ENCODE assay signal across 38 cellular contexts in genomic region chr3:128435561-128435960, GRCh38. TPM values are rescaled to one million over a fixed set of nuclear protein-coding genes. Genes with fewer than 3 reads are reported as not detected.
"Had no signal": no experiment of that assay in that cellular context is flagged by ENCODE, and none has a peak within 500 bp of the region (broad histone marks: within the 10 kb centered on the region; RNA-seq: fewer than 3 reads in every experiment).

No MANE protein-coding gene starts in this region.

- H3K27ac Mint-ChIP-seq: activated CD4-positive, alpha-beta memory T cell treated with anti-CD3 and anti-CD28 coated beads for 36 hours; activated CD4-positive, alpha-beta T cell treated with anti-CD3 and anti-CD28 coated beads, Interleukin-2, amount 10 ng/mL, durations not matched to agents 24 days and 14 days; activated naive CD4-positive, alpha-beta T cell treated with anti-CD3 and anti-CD28 coated beads for 36 hours; activated naive CD8-positive, alpha-beta T cell treated with anti-CD3 and anti-CD28 coated beads for 36 hours; activated T-helper 1 cell treated with anti-CD3 and anti-CD28 coated beads, Interleukin-12 subunit alpha, Interleukin-12 subunit beta, Interleukin-2, Interleukin-4 antibody, amounts not matched to agents 30 ng/mL and 10 ng/mL and 1 ng/mL, durations not matched to agents 14 hours and 24 hours and 36 hours; immature natural killer cell; T-helper 17 cell had no signal

- H3K36me3 ChIP-seq: ascending aorta, brain microvascular endothelial cell, left lung, lower lobe of right lung, neutrophil, ovary, right atrium auricular region, thoracic aorta, upper lobe of left lung had no signal

- H3K4me3 ChIP-seq: ascending aorta, left lung, lower lobe of right lung, ovary, right atrium auricular region, thoracic aorta, upper lobe of left lung had no signal

- H3K36me3 Mint-ChIP-seq: activated CD4-positive, alpha-beta memory T cell treated with anti-CD3 and anti-CD28 coated beads for 36 hours; activated naive CD8-positive, alpha-beta T cell treated with anti-CD3 and anti-CD28 coated beads for 36 hours had no signal

- H3K4me3 Mint-ChIP-seq: activated CD4-positive, alpha-beta memory T cell treated with anti-CD3 and anti-CD28 coated beads for 36 hours; activated CD4-positive, alpha-beta T cell treated with anti-CD3 and anti-CD28 coated beads, Interleukin-2, amount 10 ng/mL, durations not matched to agents 24 days and 14 days; activated naive CD4-positive, alpha-beta T cell treated with anti-CD3 and anti-CD28 coated beads for 36 hours; activated naive CD8-positive, alpha-beta T cell treated with anti-CD3 and anti-CD28 coated beads for 36 hours; activated T-helper 1 cell treated with anti-CD3 and anti-CD28 coated beads, Interleukin-12 subunit alpha, Interleukin-12 subunit beta, Interleukin-2, Interleukin-4 antibody, amounts not matched to agents 30 ng/mL and 10 ng/mL and 1 ng/mL, durations not matched to agents 14 hours and 24 hours and 36 hours; immature natural killer cell; nephron; T-helper 17 cell had no signal

- ATAC-seq: left lung, lower lobe of right lung, T-helper 17 cell had no signal

- H3K9me3 ChIP-seq: ascending aorta, left lung, lower lobe of right lung, neutrophil, ovary, right atrium auricular region, thoracic aorta, upper lobe of left lung had no signal

- H3K9me3 Mint-ChIP-seq: activated CD4-positive, alpha-beta memory T cell treated with anti-CD3 and anti-CD28 coated beads for 36 hours; activated CD4-positive, alpha-beta T cell treated with anti-CD3 and anti-CD28 coated beads, Interleukin-2, amount 10 ng/mL, durations not matched to agents 24 days and 14 days; activated naive CD4-positive, alpha-beta T cell treated with anti-CD3 and anti-CD28 coated beads for 36 hours; activated naive CD8-positive, alpha-beta T cell treated with anti-CD3 and anti-CD28 coated beads for 36 hours; activated T-helper 1 cell treated with anti-CD3 and anti-CD28 coated beads, Interleukin-12 subunit alpha, Interleukin-12 subunit beta, Interleukin-2, Interleukin-4 antibody, amounts not matched to agents 30 ng/mL and 10 ng/mL and 1 ng/mL, durations not matched to agents 14 hours and 24 hours and 36 hours; immature natural killer cell; nephron had no signal

- H3K27ac ChIP-seq: ascending aorta, brain microvascular endothelial cell, left lung, lower lobe of right lung, neutrophil, ovary, right atrium auricular region, thoracic aorta, upper lobe of left lung had no signal

- DNase-seq: activated CD4-positive, alpha-beta memory T cell treated with anti-CD3 and anti-CD28 coated beads for 36 hours; activated CD4-positive, alpha-beta T cell treated with anti-CD3 and anti-CD28 coated beads, Interleukin-2, amount 10 ng/mL, durations not matched to agents 24 days and 14 days; activated CD4-positive, CD25-positive, alpha-beta regulatory T cell treated with anti-CD3 and anti-CD28 coated beads, Interleukin-2, amount 50 U/mL, for 72 hours; activated CD8-positive, alpha-beta memory T cell treated with anti-CD3 and anti-CD28 coated beads, Interleukin-2, amount 50 U/mL, for 4 hours; activated effector memory CD4-positive, alpha-beta T cell treated with anti-CD3 and anti-CD28 coated beads, Interleukin-2, amount 50 U/mL, for 16 hours; activated naive CD4-positive, alpha-beta T cell treated with anti-CD3 and anti-CD28 coated beads for 36 hours; activated naive CD8-positive, alpha-beta T cell treated with anti-CD3 and anti-CD28 coated beads for 36 hours; activated T-cell treated with anti-CD3 and anti-CD28 coated beads, Interleukin-2, amount 50 U/mL, for 1 hour; brain microvascular endothelial cell; cortex of kidney; head of caudate nucleus; hypothalamus; immature natural killer cell; lower lobe of right lung; ovary; stimulated activated CD4-positive, alpha-beta T cell treated with anti-CD3 and anti-CD28 coated beads, Interleukin-15, amount 100 ng/mL, for 24 hours; stimulated activated CD4-positive, alpha-beta T cell treated with anti-CD3 and anti-CD28 coated beads, Interleukin-2, amount 100 ng/mL, for 24 hours; stimulated activated naive CD4-positive, alpha-beta T cell treated with Interleukin-2 at 50 U/mL for 16 hours; T-helper 17 cell; T1000; upper lobe of left lung had no signal

- H3K27me3 ChIP-seq: ovary, right atrium auricular region had no signal

RNA-seq across cellular contexts. Expression of gene DNAJB8, which starts 31.1 kb away (rescaled TPM):
- total RNA-seq: activated CD4-positive, alpha-beta memory T cell treated with anti-CD3 and anti-CD28 coated beads for 36 hours; activated CD4-positive, alpha-beta T cell treated with anti-CD3 and anti-CD28 coated beads, Interleukin-2, amount 10 ng/mL, durations not matched to agents 24 days and 14 days; activated CD8-positive, alpha-beta memory T cell treated with anti-CD3 and anti-CD28 coated beads for 36 hours; activated naive CD4-positive, alpha-beta T cell treated with anti-CD3 and anti-CD28 coated beads for 36 hours; activated naive CD8-positive, alpha-beta T cell treated with anti-CD3 and anti-CD28 coated beads for 36 hours; activated T-helper 1 cell treated with anti-CD3 and anti-CD28 coated beads, Interleukin-12 subunit alpha, Interleukin-12 subunit beta, Interleukin-2, Interleukin-4 antibody, amounts not matched to agents 30 ng/mL and 10 ng/mL and 1 ng/mL, durations not matched to agents 14 hours and 24 hours and 36 hours; ascending aorta; chondrocyte; endothelial cell of umbilical vein; fibroblast of lung; fibroblast of villous mesenchyme; left lung; lower lobe of right lung; mesenteric fat pad; mucosa of gallbladder; ovary; pulmonary artery endothelial cell; right atrium auricular region; subcutaneous adipose tissue; T-helper 17 cell; thoracic aorta; upper lobe of left lung had no signal
- polyA plus RNA-seq: endothelial cell of umbilical vein, esophagus, fibroblast of lung, immature natural killer cell, ovary had no signal

RNA-seq across cellular contexts. Expression of gene GATA2, which starts 57.4 kb away (rescaled TPM):
- total RNA-seq: activated CD4-positive, alpha-beta memory T cell treated with anti-CD3 and anti-CD28 coated beads for 36 hours; activated CD4-positive, alpha-beta T cell treated with anti-CD3 and anti-CD28 coated beads, Interleukin-2, amount 10 ng/mL, durations not matched to agents 24 days and 14 days had no signal
